In the genomic region with DNA sequence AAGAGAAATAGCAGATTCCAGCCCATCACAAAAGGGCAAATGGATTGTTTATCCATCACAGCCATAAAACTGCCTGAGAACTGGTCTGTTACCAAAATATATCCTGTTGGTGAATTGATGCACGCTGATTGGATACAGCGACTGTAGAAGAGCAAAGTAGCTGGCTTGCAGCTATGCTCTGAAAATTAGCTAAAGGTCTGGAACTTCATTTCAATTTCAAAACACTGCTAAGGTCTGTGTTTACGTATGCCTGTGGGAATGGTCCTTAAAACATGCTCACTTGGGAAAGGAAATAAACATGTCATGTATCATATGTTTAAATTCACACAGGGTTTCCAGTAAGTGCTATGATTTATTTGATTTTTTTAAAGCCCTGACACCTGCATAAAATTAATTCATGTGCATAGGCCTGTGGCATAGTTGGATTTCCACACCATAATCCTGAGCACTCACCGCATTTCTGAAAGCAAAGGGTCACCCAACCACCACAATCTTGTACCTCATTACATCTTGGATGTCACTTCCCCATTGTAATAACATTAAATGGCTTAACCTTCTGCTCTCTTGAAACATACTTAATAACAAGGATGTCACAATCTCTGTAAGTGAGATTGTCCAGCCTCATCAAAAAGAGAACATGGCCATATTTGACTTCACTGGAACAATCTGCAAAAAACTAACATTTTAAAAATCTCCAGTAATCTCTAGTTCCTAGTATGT, we compare ENCODE assay signal across 12 cellular contexts.
DNase-seq lines count a peak whose midpoint lies in the region; ATAC-seq and TF ChIP-seq lines count a peak whose summit lies in the region.
"Had no signal": no experiment of that assay in that cellular context is flagged by ENCODE, and none has a peak within 500 bp of the region (broad histone marks: within the 10 kb centered on the region; RNA-seq: fewer than 3 reads in every experiment).

No MANE protein-coding gene starts in this region.

- H3K36me3 Mint-ChIP-seq in MCF 10A (ENCODE audit: insufficient read depth, unreplicated experiment), result peaks cover 65% of the 10 kb centered on the region

- BruUV-seq in MCF 10A (replicated peaks; lab: Mats Ljungman, UMichigan), result no TSS peak

- no peak for TF ChIP-seq POLR2A in breast epithelium (IDR thresholded peaks at IDR 0.05)

- no peak overlapping the region for H3K27ac ChIP-seq in breast epithelium
- peak overlapping the region; percentile 3 for H3K27ac ChIP-seq in muscle layer of colon (ENCODE audit: low read depth, low read length)
- H3K27ac ChIP-seq: A549, PC-9 had no signal

- TF ChIP-seq CTCF in MCF 10A (IDR thresholded peaks at IDR 0.05; ENCODE audit: unreplicated experiment) (no peak), breast epithelium (IDR thresholded peaks at IDR 0.05) (no peak)

- H3K36me3 ChIP-seq in breast epithelium (no peaks in the 10 kb centered on the region), muscle layer of colon (ENCODE audit: insufficient read depth, low read length) (no peaks in the 10 kb centered on the region)

- CTCF ChIA-PET in MCF 10A (lab: Yijun Ruan, JAX), result interaction anchor here (1.1 kb wide), 1 partner anchor 167 kb away, joined by 5 read pairs; no protein-coding TSS in a partner anchor

- no peak overlapping the region for H3K9ac ChIP-seq in muscle layer of colon (ENCODE audit: low read length)

- H3K4me3 ChIP-seq in breast epithelium (no peak overlapping the region), muscle layer of colon (ENCODE audit: low read depth in 1 of 2, low read length in 2 of 2) (no peak overlapping the region)
- H3K4me3 ChIP-seq: A549, PC-9 had no signal

- peak overlapping the region; percentile 12 for H3K27ac Mint-ChIP-seq in MCF 10A (ENCODE audit: low read depth, unreplicated experiment)

- H3K9me3 ChIP-seq in breast epithelium, result no peaks in the 10 kb centered on the region
- no peaks in the 10 kb centered on the region for H3K9me3 ChIP-seq in muscle layer of colon (ENCODE audit: low read length)
- H3K9me3 ChIP-seq: A549, Caco-2 had no signal

- H3K27me3 ChIP-seq in breast epithelium (no peaks in the 10 kb centered on the region), muscle layer of colon (ENCODE audit: control insufficient read depth in 1 of 2, insufficient read depth in 2 of 2, low read length in 2 of 2) (no peaks in the 10 kb centered on the region)

- no peak overlapping the region for H3K4me3 Mint-ChIP-seq in MCF 10A (ENCODE audit: unreplicated experiment)

- H3K27me3 Mint-ChIP-seq in MCF 10A (ENCODE audit: insufficient read depth, unreplicated experiment), result no peaks in the 10 kb centered on the region

- ATAC-seq in GM21360 (IDR thresholded peaks at IDR 0.05; ENCODE audit: unreplicated experiment), result no peak
- no peak for ATAC-seq in HG02981 (IDR thresholded peaks at IDR 0.05; ENCODE audit: unreplicated experiment)
- ATAC-seq: A549 had no signal

- no peak for DNase-seq in MCF 10A (ENCODE audit: unreplicated experiment)
- DNase-seq in breast epithelium (ENCODE audit: low spot score in 2 of 2), result no peak
- peak; percentile 34 for DNase-seq in SK-N-DZ (ENCODE audit: low spot score)
- no peak for DNase-seq in cerebellar nuclear complex (lab: John Stamatoyannopoulos, UW)
- DNase-seq: Caco-2, NCI-H1092, NCI-H187, PC-9 had no signal

- H3K4me1 Mint-ChIP-seq in MCF 10A (ENCODE audit: insufficient read depth, unreplicated experiment), result peaks cover 7% of the 10 kb centered on the region

- POLR2A ChIA-PET in MCF 10A (lab: Yijun Ruan, JAX), result interaction anchor here (0.6 to 1.9 kb wide), 2 partner anchors 59 to 228 kb away, joined by 4 to 6 read pairs; no protein-coding TSS in a partner anchor

- no peaks in the 10 kb centered on the region for H3K9me3 Mint-ChIP-seq in MCF 10A (ENCODE audit: unreplicated experiment)

- H3K4me1 ChIP-seq in breast epithelium, result no peaks in the 10 kb centered on the region
- peaks cover 33% of the 10 kb centered on the region for H3K4me1 ChIP-seq in muscle layer of colon (ENCODE audit: insufficient read depth, low read length)
- H3K4me1 ChIP-seq: A549, Caco-2 had no signal

- intact Hi-C loops in MCF 10A (cut with micrococcal nuclease) (no loop called here), breast epithelium (cut with DNase I; ENCODE audit: low total_unique reads) (no loop called here)
